In the genomic region with DNA sequence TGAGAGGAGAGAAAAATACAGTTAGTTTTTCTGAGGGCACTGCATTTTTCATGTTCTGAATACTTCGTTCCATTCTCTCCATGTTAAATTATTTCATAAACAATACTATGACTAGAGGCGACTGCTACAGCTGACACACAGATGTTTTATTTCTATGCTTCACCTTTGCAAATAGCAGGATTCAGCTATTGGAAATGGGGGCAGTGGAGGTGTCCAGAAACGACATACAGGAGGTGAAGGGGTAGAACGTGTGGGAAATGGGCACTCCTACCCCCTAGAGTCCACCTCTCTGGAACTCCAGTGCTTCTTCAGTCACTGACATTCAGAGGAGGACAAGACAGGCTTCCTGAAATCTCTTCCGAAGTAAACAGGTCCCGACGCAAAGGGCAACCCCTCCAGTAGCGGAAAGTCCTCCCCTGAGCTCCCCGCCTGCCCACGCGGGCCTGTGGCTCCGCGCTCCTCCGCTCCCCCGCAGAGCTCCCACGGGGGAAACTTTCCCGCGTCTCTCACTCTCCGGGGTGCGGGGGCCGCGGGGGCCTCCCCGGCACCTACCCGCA, we compare ENCODE assay signal across 8 cellular contexts. TPM values are rescaled to one million over a fixed set of nuclear protein-coding genes. Genes with fewer than 3 reads are reported as not detected.
DNase-seq lines count a peak whose midpoint lies in the region; ATAC-seq, FAIRE-seq and TF ChIP-seq lines count a peak whose summit lies in the region.

No MANE protein-coding gene starts in this region.

- no peaks in the 10 kb centered on the region for H3K79me2 ChIP-seq in HCT116 (ENCODE audit: insufficient read depth, low read length)

- WGBS in upper lobe of left lung, 2 donors, result 1 to 2% methylated on average over 5 to 24 of the region's 24 CpGs

- CTCF ChIA-PET in HCT116 (lab: Charles Lee), result interaction anchor here (1.5 to 1.7 kb wide), 2 partner anchors 548 to 677 kb away, joined by 3 read pairs; no protein-coding TSS in a partner anchor

- TF ChIP-seq RAD21 in HCT116 (IDR thresholded peaks at IDR 0.05; ENCODE audit: low read depth), result no peak

- H3K27ac ChIP-seq in HCT116 (ENCODE audit: low read depth, low read length) (peak overlapping the region; percentile 16; the same call in 1 of the 2 replicates), upper lobe of left lung (peak overlapping the region; percentile 86 to 97 (median 92))

- TF ChIP-seq CTCF in HCT116 (IDR thresholded peaks at IDR 0.05 in 2 of 3, conservative IDR thresholded peaks at IDR 0.05 in 1 of 3; ENCODE audit: borderline replicate concordance in 1 of 3, insufficient read depth in 1 of 3, low read depth in 2 of 3, low read length in 2 of 3) (no peak), upper lobe of left lung (IDR thresholded peaks at IDR 0.05) (no peak)

- H3K9ac ChIP-seq in HCT116 (ENCODE audit: low read length), result peak overlapping the region; percentile 56

- H3K4me2 ChIP-seq in HCT116 (ENCODE audit: low read length), result peak overlapping the region; percentile 96

- peaks cover 29% of the 10 kb centered on the region for H3K36me3 Mint-ChIP-seq in dendritic cell treated with granulocyte-macrophage colony-stimulating factor and Interleukin-4, amounts not matched to agents 40 ng/mL and 50 ng/mL, for 4 days (ENCODE audit: low read depth)
- H3K36me3 Mint-ChIP-seq in memory B cell, result no peaks in the 10 kb centered on the region

- H3K27me3 ChIP-seq in HCT116 (ENCODE audit: insufficient read depth, low read length) (no peaks in the 10 kb centered on the region), upper lobe of left lung (no peaks in the 10 kb centered on the region)

- H3K27ac Mint-ChIP-seq in dendritic cell treated with granulocyte-macrophage colony-stimulating factor and Interleukin-4, amounts not matched to agents 40 ng/mL and 50 ng/mL, for 4 days, result peak overlapping the region; percentile 97
- peak overlapping the region; percentile 90 for H3K27ac Mint-ChIP-seq in memory B cell

- peaks cover 35% of the 10 kb centered on the region for H3K4me1 Mint-ChIP-seq in dendritic cell treated with granulocyte-macrophage colony-stimulating factor and Interleukin-4, amounts not matched to agents 40 ng/mL and 50 ng/mL, for 4 days (ENCODE audit: low read depth)
- peaks cover 11% of the 10 kb centered on the region for H3K4me1 Mint-ChIP-seq in memory B cell

- peak overlapping the region; percentile 95 for H3K4me3 Mint-ChIP-seq in dendritic cell treated with granulocyte-macrophage colony-stimulating factor and Interleukin-4, amounts not matched to agents 40 ng/mL and 50 ng/mL, for 4 days
- peak overlapping the region; percentile 95 for H3K4me3 Mint-ChIP-seq in memory B cell

- TF ChIP-seq POLR2A in HCT116 (IDR thresholded peaks at IDR 0.05; ENCODE audit: borderline replicate concordance, extremely low read depth, insufficient read depth, insufficient read length) (no peak), upper lobe of left lung (IDR thresholded peaks at IDR 0.05) (no peak), GM12892 (IDR thresholded peaks at IDR 0.05; ENCODE audit: low read depth, low read length) (no peak)

- DNase-seq in GF-D8 (lab: John Stamatoyannopoulos, UW) (peak; percentile 55), HCT116 (ENCODE audit: low read depth, low spot score) (no peak), OCI-M1 (lab: John Stamatoyannopoulos, UW) (peak; percentile 64), memory B cell (ENCODE audit: low spot score in 2 of 2) (no peak), upper lobe of left lung (peak in 1 of 2 donors; percentile 30), GM12892 (ENCODE audit: insufficient read length) (no peak)

- H3K9me3 ChIP-seq in HCT116 (ENCODE audit: control insufficient read depth in 1 of 2, insufficient read depth in 1 of 2, low read depth in 1 of 2, low read length in 2 of 2), result no peaks in the 10 kb centered on the region
- no peaks in the 10 kb centered on the region for H3K9me3 ChIP-seq in upper lobe of left lung

- RAD21 ChIA-PET in HCT116 (lab: Charles Lee; ENCODE audit: low non-redundant PET in 1 of 2, low total read pairs in 2 of 2, uncharacterized antibody in 2 of 2, unreplicated experiment in 2 of 2), result no interaction called here

- TF ChIP-seq EP300 in upper lobe of left lung (IDR thresholded peaks at IDR 0.05), result no peak

- H3K4me3 ChIP-seq in HCT116 (replicated peaks in 1 of 2; ENCODE audit: low read depth in 1 of 2, low read length in 2 of 2), result peak overlapping the region; percentile 59 to 70
- H3K4me3 ChIP-seq in upper lobe of left lung, result peak overlapping the region; percentile 56 to 88 (median 75)

- peak overlapping the region; percentile 43 for H2AFZ ChIP-seq in HCT116 (ENCODE audit: low read depth, low read length, poor library complexity, severe bottlenecking)

- no peaks in the 10 kb centered on the region for H3K27me3 Mint-ChIP-seq in dendritic cell treated with granulocyte-macrophage colony-stimulating factor and Interleukin-4, amounts not matched to agents 40 ng/mL and 50 ng/mL, for 4 days
- H3K27me3 Mint-ChIP-seq in memory B cell, result peaks cover 7% of the 10 kb centered on the region

- H3K4me1 ChIP-seq in HCT116 (ENCODE audit: control insufficient read depth in 1 of 2, insufficient read depth in 2 of 2, low read length in 2 of 2) (peaks cover 0 to 10% of the 10 kb centered on the region in 2 experiments; a peak in 2 of 4 replicates), upper lobe of left lung (peaks cover 24 to 33% (median 27%) of the 10 kb centered on the region in 4 donors)

- H3K9me3 Mint-ChIP-seq in dendritic cell treated with granulocyte-macrophage colony-stimulating factor and Interleukin-4, amounts not matched to agents 40 ng/mL and 50 ng/mL, for 4 days, result no peaks in the 10 kb centered on the region
- H3K9me3 Mint-ChIP-seq in memory B cell, result no peaks in the 10 kb centered on the region

- FAIRE-seq in GM12892 (lab: Jason Lieb, UNC), result no peak

- POLR2A ChIA-PET in HCT116 (lab: Charles Lee), result no interaction called here

- ATAC-seq in HCT116 (peak; percentile 41), memory B cell (ENCODE audit: low read depth) (peak; percentile 18), upper lobe of left lung (ENCODE audit: low FRiP score in 2 of 2) (peak; percentile 72 to 75), GM21619 (IDR thresholded peaks at IDR 0.05; ENCODE audit: unreplicated experiment) (no peak)

- no peaks in the 10 kb centered on the region for H4K20me1 ChIP-seq in HCT116 (ENCODE audit: insufficient read depth)

- no TSS peak for BruUV-seq in HCT116 (replicated peaks; lab: Mats Ljungman, UMichigan)

- intact Hi-C loops in HCT116 (cut with micrococcal nuclease), result no loop called here
- intact Hi-C loops in dendritic cell treated with granulocyte-macrophage colony-stimulating factor and Interleukin-4, amounts not matched to agents 40 ng/mL and 50 ng/mL, for 4 days (cut with micrococcal nuclease), result loop anchor here (2.0 to 5.0 kb wide), 3 partner anchors 14 to 132 kb away; no protein-coding TSS in a partner anchor

- H3K36me3 ChIP-seq in HCT116 (ENCODE audit: control insufficient read depth in 1 of 2, insufficient read depth in 2 of 2, low read length in 2 of 2) (no peaks in the 10 kb centered on the region), upper lobe of left lung (no peaks in the 10 kb centered on the region)

- no peaks in the 10 kb centered on the region for H3K9me2 ChIP-seq in HCT116 (ENCODE audit: insufficient read depth)

TF ChIP-seq in HCT116, 20 proteins besides CTCF, POLR2A, EP300 and RAD21:
- TF ChIP-seq CEBPB (IDR thresholded peaks at IDR 0.05; ENCODE audit: low read depth), result no peak
- no peak for TF ChIP-seq FOSL1 (IDR thresholded peaks at IDR 0.05; ENCODE audit: low read depth)
- no peak for TF ChIP-seq ZFX (IDR thresholded peaks at IDR 0.05)
TF ChIP-seq in HCT116: peak in this region for 0.

RNA-seq across cellular contexts. Expression of gene DPYD, which starts 0.5 kb away (rescaled TPM):
- total RNA-seq in HCT116 (2021; ENCODE audit: unreplicated experiment), result 1.7 TPM
- 0.72 and 1.1 TPM in 2 replicates for polyA plus RNA-seq in HCT116 (2012)
- 100 to 1,000 TPM in 2 of 6 donors, 10 to 100 TPM in 4; 60.9 to 106 (median 79.7) TPM for total RNA-seq in upper lobe of left lung
- 0.21 TPM for polyA plus RNA-seq in GM12892 (2012; ENCODE audit: missing spikeins)

Comparison
In these comparisons a context has a peak if more than half of its experiments do, and no peak if none do; other contexts are left out.
1. DNase-seq: peak in GF-D8 (single experiment) and OCI-M1 (single experiment); none in HCT116 (single experiment), memory B cell (0 of 2) and GM12892 (single experiment).
2. RNA of gene DPYD, which starts 0.5 kb away (total RNA-seq): 60.9 to 106 TPM in upper lobe of left lung; 1.7 TPM in HCT116 (single experiment); every median in the first group is over 10 times any median in the second.